Comparison of ENCODE assay signal across 1 cellular context in the genomic region with DNA sequence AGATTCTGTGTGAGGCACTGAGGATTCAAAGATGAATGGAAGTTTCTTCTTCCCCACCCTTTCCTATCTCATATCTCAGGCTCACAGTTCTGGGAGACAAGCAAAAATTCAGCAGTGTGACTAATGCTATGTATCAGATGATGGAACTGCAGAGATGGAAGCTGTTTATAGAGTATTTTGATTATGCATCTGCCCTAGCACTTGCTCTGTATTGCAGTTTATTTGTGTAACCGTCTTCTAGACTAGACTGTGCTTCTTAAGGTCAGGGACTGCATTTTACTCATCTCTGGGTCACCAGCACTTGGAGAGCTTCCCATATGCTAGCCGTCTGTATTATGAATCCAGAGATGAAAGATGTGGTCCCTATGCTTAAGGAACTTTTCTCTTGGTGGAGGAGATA.
TF ChIP-seq lines count a peak whose summit lies in the region.

No MANE protein-coding gene starts in this region.

TF ChIP-seq in WTC11, 78 proteins besides CTCF, POLR2A, EP300 and RAD21 (continued from another document):
- TF ChIP-seq, protein P1, sequence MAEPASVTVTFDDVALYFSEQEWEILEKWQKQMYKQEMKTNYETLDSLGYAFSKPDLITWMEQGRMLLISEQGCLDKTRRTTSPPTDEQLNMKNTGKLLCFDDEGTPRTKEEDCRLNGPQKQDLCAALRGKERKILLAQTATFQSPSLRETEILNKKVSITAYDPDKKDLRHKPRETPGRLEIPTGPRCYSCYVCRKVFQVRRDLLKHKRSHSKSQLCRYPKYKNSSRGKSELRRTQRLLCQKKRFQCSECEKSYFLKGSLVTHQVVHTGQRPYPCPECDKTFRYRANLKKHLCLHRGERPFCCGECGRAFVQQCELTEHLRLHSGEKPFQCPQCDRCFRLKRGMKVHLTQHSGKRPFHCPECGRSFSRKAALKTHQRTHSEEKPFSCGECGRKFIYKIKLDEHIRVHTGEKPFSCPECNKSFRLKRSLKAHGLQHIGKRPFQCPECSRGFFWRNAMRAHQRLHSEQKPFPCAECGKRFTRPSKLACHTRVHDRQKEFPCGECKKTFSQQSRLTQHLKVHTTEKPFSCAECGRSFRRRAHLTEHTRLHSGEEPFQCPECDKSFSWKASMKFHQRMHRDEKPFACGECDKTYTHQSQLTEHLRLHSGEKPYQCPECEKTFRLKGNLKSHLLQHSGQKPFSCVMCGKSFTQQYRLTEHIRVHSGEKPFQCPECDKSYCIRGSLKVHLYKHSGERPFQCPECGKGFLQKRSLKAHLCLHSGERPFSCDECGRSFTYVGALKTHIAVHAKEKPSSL (CRISPR knock-in tag; conservative IDR thresholded peaks at IDR 0.05) = 0 out of 2 replicates have a peak, but pooled peaks have one; percentile 26
